In the genomic region with DNA sequence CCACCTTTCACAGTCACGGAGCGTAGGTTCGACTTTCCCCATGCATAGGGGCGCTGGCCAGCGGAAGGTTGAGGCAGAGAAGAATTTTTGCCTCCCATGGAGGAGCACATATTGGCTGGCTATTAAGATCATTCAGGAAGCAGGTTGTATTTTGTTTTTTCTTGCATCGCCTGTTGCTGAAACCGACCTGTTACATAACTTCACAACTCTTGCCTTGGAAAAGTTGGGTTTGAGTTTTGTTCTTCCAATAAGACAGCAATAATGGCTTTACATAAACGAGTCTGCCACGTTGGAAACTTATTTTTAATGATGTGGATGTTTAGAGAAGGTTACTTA, we compare ENCODE assay signal across 9 cellular contexts. TPM values are rescaled to one million over a fixed set of nuclear protein-coding genes. Genes with fewer than 3 reads are reported as not detected.
A peak's percentile ranks its signal among the peaks of the same experiment; 100 is the strongest.
DNase-seq lines count a peak whose midpoint lies in the region; ATAC-seq and TF ChIP-seq lines count a peak whose summit lies in the region.
"Had no signal": no experiment of that assay in that cellular context is flagged by ENCODE, and none has a peak within 500 bp of the region (broad histone marks: within the 10 kb centered on the region; RNA-seq: fewer than 3 reads in every experiment).

No MANE protein-coding gene starts in this region.

- peaks cover 58% of the 10 kb centered on the region for H3K79me2 ChIP-seq in OCI-LY7 (ENCODE audit: insufficient read depth, low read depth, low read length)

- H3K4me2 ChIP-seq in OCI-LY7 (ENCODE audit: low read length): peak overlapping the region; percentile 99

- H3K4me1 Mint-ChIP-seq in progenitor cell of endocrine pancreas (ENCODE audit: low read depth): peaks cover 35% of the 10 kb centered on the region

- DNase-seq in GM12865 (ENCODE audit: low read depth) (no peak), OCI-LY7 (ENCODE audit: low spot score) (peak; percentile 21), epithelial cell of esophagus (ENCODE audit: low read depth) (peak; percentile 13), progenitor cell of endocrine pancreas (ENCODE audit: low spot score, unreplicated experiment) (no peak), activated gamma-delta T cell treated with Interleukin-2 at 50 U/mL for 16 hours (no peak)
- DNase-seq in activated CD4-positive, CD25-positive, alpha-beta regulatory T cell treated with anti-CD3 and anti-CD28 coated beads, Interleukin-2, amount 50 U/mL, for 72 hours: no peak
- no peak for DNase-seq in stimulated activated CD4-positive, alpha-beta T cell treated with anti-CD3 and anti-CD28 coated beads, Interleukin-12 subunit alpha, Interleukin-12 subunit beta, amount 100 ng/mL, for 4 hours

- CTCF ChIA-PET in OCI-LY7 (lab: Charles Lee; ENCODE audit: unreplicated experiment): no interaction called here

- H3K9me3 ChIP-seq in OCI-LY7 (ENCODE audit: low read length): no peaks in the 10 kb centered on the region

- TF ChIP-seq CTCF in GM12865 (IDR thresholded peaks at IDR 0.05; ENCODE audit: insufficient read depth, low read depth, low read length, missing control alignments) (no peak), OCI-LY7 (conservative IDR thresholded peaks at IDR 0.05; ENCODE audit: low read length) (no peak), epithelial cell of esophagus (IDR thresholded peaks at IDR 0.05; ENCODE audit: insufficient read depth, low read depth, low read length, missing control alignments) (no peak), progenitor cell of endocrine pancreas (IDR thresholded peaks at IDR 0.05; ENCODE audit: unreplicated experiment) (no peak)

- POLR2A ChIA-PET in OCI-LY7 (lab: Charles Lee): interaction anchor here (0.5 kb wide), 1 partner anchor 571 kb away, joined by 5 read pairs; no protein-coding TSS in a partner anchor

- peak overlapping the region; percentile 92 for H3K4me3 Mint-ChIP-seq in progenitor cell of endocrine pancreas (ENCODE audit: low read depth)

- peaks cover 42% of the 10 kb centered on the region for H4K20me1 ChIP-seq in OCI-LY7 (ENCODE audit: insufficient read depth, low read length)

- H3K9me2 ChIP-seq in OCI-LY7 (ENCODE audit: insufficient read depth, low read length): no peaks in the 10 kb centered on the region

- intact Hi-C loops in OCI-LY7 (cut with micrococcal nuclease; ENCODE audit: unreplicated experiment): loop anchor here (5.0 to 10.0 kb wide), 3 partner anchors 151 to 408 kb away; partner anchors contain the start of genes CRTC1 and REX1BD

- H3K36me3 Mint-ChIP-seq in progenitor cell of endocrine pancreas (ENCODE audit: insufficient read depth): peaks cover 7% of the 10 kb centered on the region

- H3K36me3 ChIP-seq in OCI-LY7 (ENCODE audit: insufficient read depth, low read length): peaks cover 57% of the 10 kb centered on the region

- H3K27ac ChIP-seq in OCI-LY7 (ENCODE audit: low read depth, low read length, poor library complexity, severe bottlenecking): peak overlapping the region; percentile 72

- H3K27me3 Mint-ChIP-seq in progenitor cell of endocrine pancreas: no peaks in the 10 kb centered on the region

- H2AFZ ChIP-seq in OCI-LY7 (ENCODE audit: low read length): no peak overlapping the region

- peak overlapping the region; percentile 77 for H3K4me3 ChIP-seq in GM12865 (ENCODE audit: low read depth, low read length)
- peak overlapping the region; percentile 94 for H3K4me3 ChIP-seq in OCI-LY7 (ENCODE audit: low read depth, low read length, poor library complexity, severe bottlenecking)
- peak overlapping the region; percentile 94 for H3K4me3 ChIP-seq in epithelial cell of esophagus (ENCODE audit: low read length)

- no peaks in the 10 kb centered on the region for H3K9me3 Mint-ChIP-seq in progenitor cell of endocrine pancreas (ENCODE audit: low read depth)

- H3K27ac Mint-ChIP-seq in progenitor cell of endocrine pancreas: peak overlapping the region; percentile 100

- peaks cover 26% of the 10 kb centered on the region for H3K4me1 ChIP-seq in OCI-LY7 (ENCODE audit: insufficient read depth, low read length, poor library complexity, severe bottlenecking)

- BruUV-seq in OCI-LY7 (replicated peaks; lab: Mats Ljungman, UMichigan): no TSS peak

- ATAC-seq in HG02588 (IDR thresholded peaks at IDR 0.05; ENCODE audit: unreplicated experiment): no peak

RNA-seq across cellular contexts. Expression of gene UPF1, which starts 1.4 kb away (rescaled TPM):
- total RNA-seq in OCI-LY7 (2014; rRNA removed; shearing (Covaris generic)): 65.2 and 77.2 TPM in 2 replicates
- total RNA-seq in OCI-LY7 (2022) (113 and 122 TPM in 2 replicates), progenitor cell of endocrine pancreas (87.1 and 90.9 TPM in 2 replicates)

RNA-seq across cellular contexts. Expression of gene COMP, which starts 42.0 kb away (rescaled TPM):
- not detected in 2 replicates for total RNA-seq in OCI-LY7 (2014; rRNA removed; shearing (Covaris generic))
- total RNA-seq in OCI-LY7 (2022): not detected in 2 replicates
- 0.13 and 0.24 TPM in 2 replicates for total RNA-seq in progenitor cell of endocrine pancreas
- total RNA-seq: SK-MEL-5 had no signal

Comparison
In these comparisons a context has a peak if more than half of its experiments do, and no peak if none do; other contexts are left out.
1. DNase-seq: peak in OCI-LY7 (single experiment) and epithelial cell of esophagus (single experiment); none in GM12865 (single experiment), progenitor cell of endocrine pancreas (single experiment), activated CD4-positive, CD25-positive, alpha-beta regulatory T cell treated with anti-CD3 and anti-CD28 coated beads, Interleukin-2, amount 50 U/mL, for 72 hours (single experiment), activated gamma-delta T cell treated with Interleukin-2 at 50 U/mL for 16 hours (single experiment) and stimulated activated CD4-positive, alpha-beta T cell treated with anti-CD3 and anti-CD28 coated beads, Interleukin-12 subunit alpha, Interleukin-12 subunit beta, amount 100 ng/mL, for 4 hours (single experiment).
2. Peak in every context shown above with its lines, with median percentiles within 50 percentile points of each other: H3K4me3 ChIP-seq.